Comparison of ENCODE assay signal across 4 cellular contexts in genomic region chr16:22043882-22044281, GRCh38. TPM values are rescaled to one million over a fixed set of nuclear protein-coding genes. Genes with fewer than 3 reads are reported as not detected.
"Had no signal": no experiment of that assay in that cellular context is flagged by ENCODE, and none has a peak within 500 bp of the region (broad histone marks: within the 10 kb centered on the region; RNA-seq: fewer than 3 reads in every experiment).

No MANE protein-coding gene starts in this region.

RNA-seq across cellular contexts. Expression of gene PDZD9, which starts 43.0 kb away (rescaled TPM):
- total RNA-seq: LHCN-M2, M059J, MCF 10A, NCI-H460 had no signal

RNA-seq across cellular contexts. Expression of gene VWA3A, which starts 48.5 kb away (rescaled TPM):
- total RNA-seq: LHCN-M2, M059J, MCF 10A, NCI-H460 had no signal
